In genomic region chr6:168658059-168658458, GRCh38 we compare ENCODE assay signal across 20 cellular contexts.
DNase-seq lines count a peak whose midpoint lies in the region; ATAC-seq, FAIRE-seq and TF ChIP-seq lines count a peak whose summit lies in the region.
"Had no signal": no experiment of that assay in that cellular context is flagged by ENCODE, and none has a peak within 500 bp of the region (broad histone marks: within the 10 kb centered on the region; RNA-seq: fewer than 3 reads in every experiment).

No MANE protein-coding gene starts in this region.

- H3K4me3 ChIP-seq in Karpas-422 (ENCODE audit: low read length) (no peak overlapping the region), kidney (ENCODE audit: low read length in 2 of 2) (no peak overlapping the region)
- H3K4me3 ChIP-seq: SK-N-MC had no signal

- intact Hi-C loops in activated naive CD4-positive, alpha-beta T cell treated with anti-CD3 and anti-CD28 coated beads for 36 hours (cut with micrococcal nuclease): no loop called here
- intact Hi-C loops in kidney (cut with DNase I): no loop called here

- H3K9ac ChIP-seq in Karpas-422 (ENCODE audit: low read length): no peak overlapping the region
- H3K9ac ChIP-seq in kidney (ENCODE audit: low read length in 2 of 2): no peak overlapping the region

- peaks cover 19% of the 10 kb centered on the region for H3K27me3 Mint-ChIP-seq in activated naive CD4-positive, alpha-beta T cell treated with anti-CD3 and anti-CD28 coated beads for 36 hours (ENCODE audit: low read depth)

- no peaks in the 10 kb centered on the region for H3K36me3 Mint-ChIP-seq in activated naive CD4-positive, alpha-beta T cell treated with anti-CD3 and anti-CD28 coated beads for 36 hours (ENCODE audit: low read depth)
- H3K36me3 Mint-ChIP-seq: CD14-positive monocyte had no signal

- no peaks in the 10 kb centered on the region for H4K20me1 ChIP-seq in Karpas-422 (ENCODE audit: insufficient read depth, low read depth, low read length)

- H3K36me3 ChIP-seq in Karpas-422 (ENCODE audit: insufficient read depth, low read length): no peaks in the 10 kb centered on the region
- no peaks in the 10 kb centered on the region for H3K36me3 ChIP-seq in kidney (ENCODE audit: control insufficient read depth in 1 of 2, insufficient read depth in 2 of 2, low read length in 2 of 2)

- TF ChIP-seq CTCF in VCaP (conservative IDR thresholded peaks at IDR 0.05) (peak; percentile 25; the same call in 1 of the 2 replicates), kidney (IDR thresholded peaks at IDR 0.05; ENCODE audit: borderline replicate concordance, extremely low read depth, insufficient read depth) (peak; percentile 14)

- no peak for ATAC-seq in HG02938 (IDR thresholded peaks at IDR 0.05; ENCODE audit: unreplicated experiment)

- H2AFZ ChIP-seq in Karpas-422 (ENCODE audit: low read length): no peak overlapping the region

- DNase-seq in activated naive CD4-positive, alpha-beta T cell treated with anti-CD3 and anti-CD28 coated beads for 36 hours: peak; percentile 8
- DNase-seq in activated naive CD4-positive, alpha-beta T cell (lab: John Stamatoyannopoulos, UW): no peak
- peak; percentile 61 for DNase-seq in Karpas-422
- DNase-seq in kidney: no peak
- DNase-seq in NCI-H1092 (lab: John Stamatoyannopoulos, UW): no peak
- DNase-seq: AML-193; GDM1; KG1; NCI-H1048; NCI-H1694; NCI-H2081 treated with DMSO at 0.1 percent for 48 hours; NCI-H2227 treated with DMSO at 0.1 percent for 48 hours; NCI-H510A treated with DMSO at 0.1 percent for 48 hours; NK-92 treated with Interleukin-12 subunit alpha and Interleukin-12 subunit beta, amount 100 ng/mL, for 24 hours; Right ventricle myocardium superior had no signal

- no peak overlapping the region for H3K4me3 Mint-ChIP-seq in activated naive CD4-positive, alpha-beta T cell treated with anti-CD3 and anti-CD28 coated beads for 36 hours
- H3K4me3 Mint-ChIP-seq: CD14-positive monocyte had no signal

- H3K4me2 ChIP-seq in Karpas-422 (ENCODE audit: low read depth, low read length, poor library complexity, severe bottlenecking): no peak overlapping the region

- H3K27ac ChIP-seq in Karpas-422 (ENCODE audit: low read length): no peak overlapping the region
- no peak overlapping the region for H3K27ac ChIP-seq in VCaP
- H3K27ac ChIP-seq in kidney (ENCODE audit: low read depth in 2 of 2, low read length in 2 of 2): no peak overlapping the region
- H3K27ac ChIP-seq: SK-N-MC had no signal

- H3K27me3 ChIP-seq in Karpas-422 (ENCODE audit: low read length): no peaks in the 10 kb centered on the region

- no peaks in the 10 kb centered on the region for H3K4me1 ChIP-seq in Karpas-422 (ENCODE audit: low read length)
- no peaks in the 10 kb centered on the region for H3K4me1 ChIP-seq in kidney (ENCODE audit: control insufficient read depth in 1 of 2, insufficient read depth in 1 of 2, low read depth in 1 of 2, low read length in 2 of 2)

- FAIRE-seq in kidney (lab: Jason Lieb, UNC): no peak
- FAIRE-seq: RCC 7860 had no signal

- no peaks in the 10 kb centered on the region for H3K79me2 ChIP-seq in Karpas-422 (ENCODE audit: low read length)

- CTCF ChIA-PET in activated naive CD4-positive, alpha-beta T cell treated with anti-CD3 and anti-CD28 coated beads for 36 hours (lab: Charles Lee): interaction anchor here (0.6 kb wide), 1 partner anchor 154 kb away, joined by 3 read pairs; no protein-coding TSS in a partner anchor

- no peak overlapping the region for H3K27ac Mint-ChIP-seq in activated naive CD4-positive, alpha-beta T cell treated with anti-CD3 and anti-CD28 coated beads for 36 hours
- H3K27ac Mint-ChIP-seq: CD14-positive monocyte had no signal

- no peaks in the 10 kb centered on the region for H3K4me1 Mint-ChIP-seq in activated naive CD4-positive, alpha-beta T cell treated with anti-CD3 and anti-CD28 coated beads for 36 hours (ENCODE audit: low read depth)
- H3K4me1 Mint-ChIP-seq: CD14-positive monocyte had no signal

- no peaks in the 10 kb centered on the region for H3K9me2 ChIP-seq in Karpas-422 (replicated peaks; ENCODE audit: insufficient read depth, low read length)

- H3K9me3 ChIP-seq in Karpas-422 (ENCODE audit: low read length): no peaks in the 10 kb centered on the region; the same call in 1 of the 2 replicates
- H3K9me3 ChIP-seq in kidney (ENCODE audit: control insufficient read depth in 1 of 2, low read length in 2 of 2): peaks cover 0 to 3% of the 10 kb centered on the region in 2 donors

- H3K9me3 Mint-ChIP-seq in activated naive CD4-positive, alpha-beta T cell treated with anti-CD3 and anti-CD28 coated beads for 36 hours: peaks cover 11% of the 10 kb centered on the region

Comparison
In these comparisons a context has a peak if more than half of its experiments do, and no peak if none do; other contexts are left out.
1. DNase-seq: peak in activated naive CD4-positive, alpha-beta T cell treated with anti-CD3 and anti-CD28 coated beads for 36 hours (single experiment) and Karpas-422 (single experiment); none in activated naive CD4-positive, alpha-beta T cell (0 of 4), kidney (single experiment) and NCI-H1092 (single experiment).